14 cellular contexts compared by ENCODE assay signal in the genomic region with DNA sequence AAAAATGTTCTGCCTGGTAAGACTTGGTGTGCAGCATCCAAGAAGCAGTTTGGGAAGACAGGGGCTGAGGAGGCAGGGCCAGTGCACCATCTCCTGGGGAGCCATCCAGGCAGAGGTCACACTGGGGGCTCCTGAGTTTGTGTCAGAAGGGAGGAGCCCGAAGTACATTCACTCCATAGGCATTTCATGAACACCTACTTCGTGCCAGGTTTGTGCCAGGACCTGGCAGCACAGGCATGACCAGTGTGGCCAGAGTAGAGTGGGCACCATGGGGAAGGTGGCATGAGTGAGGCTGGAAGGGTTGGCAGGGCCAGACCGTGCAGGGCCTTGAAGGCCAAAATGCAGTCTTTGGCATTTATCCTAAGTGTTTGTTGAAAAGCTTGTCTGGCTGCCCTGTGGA.
DNase-seq lines count a peak whose midpoint lies in the region; ATAC-seq and TF ChIP-seq lines count a peak whose summit lies in the region.
"Had no signal": no experiment of that assay in that cellular context is flagged by ENCODE, and none has a peak within 500 bp of the region (broad histone marks: within the 10 kb centered on the region; RNA-seq: fewer than 3 reads in every experiment).

No MANE protein-coding gene starts in this region.

- intact Hi-C loops in IMR-90 (cut with micrococcal nuclease): no loop called here

- H3K79me2 ChIP-seq in hepatocyte (no peaks in the 10 kb centered on the region), osteoblast (ENCODE audit: insufficient read depth, low read length) (no peaks in the 10 kb centered on the region)

- ATAC-seq in IMR-90 (ENCODE audit: low read depth) (no peak), HG03108 (IDR thresholded peaks at IDR 0.05; ENCODE audit: unreplicated experiment) (no peak)
- ATAC-seq: HCT116 had no signal

- H3K4ac ChIP-seq in IMR-90 (ENCODE audit: low read depth, low read length): no peak overlapping the region; the same call in 1 of the 2 replicates

- H3K9me2 ChIP-seq in hepatocyte (replicated peaks; ENCODE audit: insufficient read depth): no peaks in the 10 kb centered on the region

- H3K4me2 ChIP-seq in IMR-90 (ENCODE audit: low read depth, low read length) (no peak overlapping the region), hepatocyte (no peak overlapping the region), osteoblast (ENCODE audit: insufficient read depth, low read length) (no peak overlapping the region)
- H3K4me2 ChIP-seq: BLaER1 treated with 17β-estradiol and CSF1 and Interleukin-3, amounts not matched to agents 10 nM and 100 nM had no signal

- H3K14ac ChIP-seq in IMR-90 (replicated peaks; ENCODE audit: low read depth, low read length): no peak overlapping the region

- H3K23ac ChIP-seq in IMR-90 (ENCODE audit: low read depth, low read length): no peak overlapping the region

- no peaks in the 10 kb centered on the region for H3K79me1 ChIP-seq in IMR-90 (ENCODE audit: low read depth in 1 of 2, low read length in 2 of 2)

- no peaks in the 10 kb centered on the region for H3K36me3 ChIP-seq in IMR-90 (ENCODE audit: control insufficient read depth, insufficient read depth, low read length)
- H3K36me3 ChIP-seq in MG63: no peaks in the 10 kb centered on the region
- no peaks in the 10 kb centered on the region for H3K36me3 ChIP-seq in hepatocyte (replicated peaks; ENCODE audit: insufficient read depth, low read depth)
- H3K36me3 ChIP-seq in osteoblast (ENCODE audit: insufficient read depth, low read length): no peaks in the 10 kb centered on the region
- H3K36me3 ChIP-seq in right atrium auricular region: no peaks in the 10 kb centered on the region
- H3K36me3 ChIP-seq: BLaER1 treated with 17β-estradiol and CSF1 and Interleukin-3, amounts not matched to agents 10 nM and 100 nM had no signal

- H4K8ac ChIP-seq in IMR-90 (ENCODE audit: low read depth in 2 of 2, low read length in 2 of 2): 0 out of 4 replicates have a peak overlapping the region, but pooled peaks of 1 of the 2 experiments have one; percentile 25

- H3K9me3 ChIP-seq in IMR-90 (ENCODE audit: control insufficient read depth, insufficient read depth, low read length): peaks cover 13% of the 10 kb centered on the region
- peaks cover 9% of the 10 kb centered on the region for H3K9me3 ChIP-seq in MG63
- H3K9me3 ChIP-seq in hepatocyte (ENCODE audit: low read depth): no peaks in the 10 kb centered on the region
- H3K9me3 ChIP-seq in osteoblast (ENCODE audit: low read depth, low read length): peaks cover 4% of the 10 kb centered on the region
- H3K9me3 ChIP-seq in right atrium auricular region: no peaks in the 10 kb centered on the region

- CTCF ChIA-PET in IMR-90 (lab: Yijun Ruan, JAX): no interaction called here

- H2BK20ac ChIP-seq in IMR-90 (ENCODE audit: low read depth, low read length): no peak overlapping the region

- TF ChIP-seq CTCF in IMR-90 (conservative IDR thresholded peaks at IDR 0.05; ENCODE audit: low read depth, low read length) (no peak), hepatocyte (IDR thresholded peaks at IDR 0.05; ENCODE audit: poor library complexity) (no peak), osteoblast (IDR thresholded peaks at IDR 0.05; ENCODE audit: extremely low read depth, low read depth, low read length) (no peak), right atrium auricular region (IDR thresholded peaks at IDR 0.05) (no peak)

- dilution Hi-C loops in IMR-90 (cut with HindIII; ENCODE audit: low sequenced_read_pairs, unreplicated experiment): no loop called here

- H2BK15ac ChIP-seq in IMR-90 (ENCODE audit: low read depth, low read length): no peak overlapping the region

- no peak overlapping the region for H2AK9ac ChIP-seq in IMR-90 (replicated peaks; ENCODE audit: low read depth, low read length, poor library complexity)

- peak overlapping the region; percentile 61; the same call in 1 of the 2 replicates for H2AK5ac ChIP-seq in IMR-90 (ENCODE audit: low read depth, low read length)

- WGBS in IMR-90 (ENCODE audit: extremely low coverage in 2 of 2, insufficient read length in 1 of 2), 2 experiments: no CpG with 5 or more reads among the region's 3 CpGs
- WGBS in hepatocyte (ENCODE audit: low lambda C conversion rate, missing lambda C conversion rate): 88% methylated on average over 3 of the region's 3 CpGs

- in situ Hi-C loops in IMR-90 (cut with MboI; ENCODE audit: low sequenced_read_pairs): no loop called here

- no peak for DNase-seq in IMR-90
- peak; percentile 56 for DNase-seq in MG63
- DNase-seq in hepatocyte (ENCODE audit: low spot score): no peak
- DNase-seq in osteoblast (ENCODE audit: insufficient read length, low spot score, missing footprints): peak; percentile 66
- no peak for DNase-seq in right atrium auricular region (ENCODE audit: low spot score)
- DNase-seq in superior temporal gyrus (ENCODE audit: extremely low spot score): no peak
- no peak for DNase-seq in NCI-H2081 (lab: John Stamatoyannopoulos, UW)
- DNase-seq: ACHN; CD4-positive, CD25-positive, alpha-beta regulatory T cell; DMS53; GM23248 had no signal

- no peak overlapping the region for H4K91ac ChIP-seq in IMR-90 (ENCODE audit: insufficient read depth, low read depth, low read length)

- peaks cover 6% of the 10 kb centered on the region for H3K4me1 ChIP-seq in IMR-90 (ENCODE audit: control insufficient read depth, insufficient read depth, low read length)
- peaks cover 6% of the 10 kb centered on the region for H3K4me1 ChIP-seq in hepatocyte (ENCODE audit: insufficient read depth)
- peaks cover 22% of the 10 kb centered on the region for H3K4me1 ChIP-seq in osteoblast (ENCODE audit: insufficient read depth, low read length)
- no peaks in the 10 kb centered on the region for H3K4me1 ChIP-seq in right atrium auricular region
- H3K4me1 ChIP-seq: BLaER1 treated with 17β-estradiol and CSF1 and Interleukin-3, amounts not matched to agents 10 nM and 100 nM had no signal

- no peak overlapping the region for H4K5ac ChIP-seq in IMR-90 (ENCODE audit: low read depth, low read length)

- POLR2A ChIA-PET in IMR-90 (lab: Charles Lee; ENCODE audit: unreplicated experiment): no interaction called here

- H3K9ac ChIP-seq in IMR-90 (ENCODE audit: low read depth, low read length): no peak overlapping the region
- H3K9ac ChIP-seq: BLaER1 treated with 17β-estradiol and CSF1 and Interleukin-3, amounts not matched to agents 10 nM and 100 nM; GM23248 had no signal

- H3K56ac ChIP-seq in IMR-90 (ENCODE audit: extremely low read depth, insufficient read depth, low read length): no peak overlapping the region

- no peak overlapping the region for H2BK120ac ChIP-seq in IMR-90 (ENCODE audit: low read depth, low read length)

- no TSS peak for BruUV-seq in IMR-90 (replicated peaks; lab: Mats Ljungman, UMichigan)

- H3K4me3 ChIP-seq in IMR-90 (ENCODE audit: insufficient read depth, low read depth, low read length) (no peak overlapping the region), MG63 (no peak overlapping the region), hepatocyte (no peak overlapping the region), osteoblast (ENCODE audit: insufficient read depth, low read length) (no peak overlapping the region), right atrium auricular region (no peak overlapping the region)
- H3K4me3 ChIP-seq: BLaER1 treated with 17β-estradiol and CSF1 and Interleukin-3, amounts not matched to agents 10 nM and 100 nM; GM23248 had no signal

- TF ChIP-seq POLR2A in IMR-90 (IDR thresholded peaks at IDR 0.05; ENCODE audit: low read depth, low read length): no peak

- H3K18ac ChIP-seq in IMR-90 (ENCODE audit: low read depth, low read length): peak overlapping the region; percentile 45; the same call in 1 of the 2 replicates

- H3K27ac ChIP-seq in IMR-90 (ENCODE audit: insufficient read depth, low read length) (no peak overlapping the region), hepatocyte (peak overlapping the region; percentile 67), osteoblast (ENCODE audit: low read depth, low read length) (peak overlapping the region; percentile 26), right atrium auricular region (no peak overlapping the region)
- H3K27ac ChIP-seq: BLaER1 treated with 17β-estradiol and CSF1 and Interleukin-3, amounts not matched to agents 10 nM and 100 nM; GM23248 had no signal

- H3K9me1 ChIP-seq in IMR-90 (ENCODE audit: insufficient read depth, low read length): peaks cover 14% of the 10 kb centered on the region

- TF ChIP-seq RAD21 in IMR-90 (IDR thresholded peaks at IDR 0.05; ENCODE audit: low read length): no peak

- no peak overlapping the region for H2BK5ac ChIP-seq in IMR-90 (ENCODE audit: low read depth, low read length, poor library complexity, severe bottlenecking)

- H2AFZ ChIP-seq in IMR-90 (replicated peaks; ENCODE audit: low read length, poor library complexity) (no peak overlapping the region), hepatocyte (no peak overlapping the region), osteoblast (ENCODE audit: low read length) (no peak overlapping the region)
- H2AFZ ChIP-seq: GM23248 had no signal

- H3K27me3 ChIP-seq in IMR-90 (ENCODE audit: control insufficient read depth, insufficient read depth, low read length) (peaks cover 15% of the 10 kb centered on the region), MG63 (no peaks in the 10 kb centered on the region), hepatocyte (no peaks in the 10 kb centered on the region), osteoblast (ENCODE audit: insufficient read depth, low read length) (peaks cover 6% of the 10 kb centered on the region), right atrium auricular region (no peaks in the 10 kb centered on the region)
- H3K27me3 ChIP-seq: BLaER1 treated with 17β-estradiol and CSF1 and Interleukin-3, amounts not matched to agents 10 nM and 100 nM had no signal

- H4K20me1 ChIP-seq in IMR-90 (ENCODE audit: insufficient read depth, low read length) (no peaks in the 10 kb centered on the region), hepatocyte (ENCODE audit: insufficient read depth, poor library complexity, severe bottlenecking) (no peaks in the 10 kb centered on the region), osteoblast (ENCODE audit: insufficient read depth, low read length) (no peaks in the 10 kb centered on the region)
- H4K20me1 ChIP-seq: BLaER1 treated with 17β-estradiol and CSF1 and Interleukin-3, amounts not matched to agents 10 nM and 100 nM had no signal

TF ChIP-seq in IMR-90, 13 proteins besides CTCF, POLR2A, EP300 and RAD21 (continues in another document):
- TF ChIP-seq ELK1 (IDR thresholded peaks at IDR 0.05; ENCODE audit: borderline replicate concordance, low read depth, low read length) (no peak), MAFK (IDR thresholded peaks at IDR 0.05; ENCODE audit: low read depth, low read length) (no peak), NFE2L2 (IDR thresholded peaks at IDR 0.05; ENCODE audit: low read depth, low read length) (no peak), MAZ (IDR thresholded peaks at IDR 0.05; ENCODE audit: borderline replicate concordance, low read depth, low read length) (no peak)

Comparison
In these comparisons a context has a peak if more than half of its experiments do, and no peak if none do; other contexts are left out.
1. DNase-seq: peak in MG63 (single experiment) and osteoblast (single experiment); none in IMR-90 (single experiment), hepatocyte (single experiment), right atrium auricular region (single experiment), superior temporal gyrus (single experiment) and NCI-H2081 (0 of 2).
2. H3K27ac ChIP-seq: peak in hepatocyte (single experiment) and osteoblast (single experiment); none in IMR-90 (single experiment) and right atrium auricular region (0 of 2).